ENCODE assay signal across 7 cellular contexts in the genomic region with DNA sequence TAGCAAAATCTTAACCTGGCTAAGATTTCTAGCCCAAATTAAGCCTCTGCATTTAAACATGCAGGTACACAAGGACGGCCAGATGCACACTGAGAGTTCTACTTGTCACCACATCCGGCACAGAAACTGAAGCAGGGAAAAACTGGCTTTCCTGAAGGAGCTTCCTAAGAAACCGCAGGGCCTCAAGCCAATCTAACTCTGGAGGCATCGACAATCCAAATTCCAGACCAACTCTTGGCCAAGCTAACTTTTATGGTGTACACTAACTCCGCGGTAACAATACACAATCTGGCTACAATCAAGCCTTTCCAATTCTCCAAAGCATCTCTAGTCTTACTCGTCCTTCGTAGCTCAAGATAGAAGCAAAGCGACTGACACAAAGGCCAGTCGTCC. TPM values are rescaled to one million over a fixed set of nuclear protein-coding genes. Genes with fewer than 3 reads are reported as not detected.
A peak's percentile ranks its signal among the peaks of the same experiment; 100 is the strongest.
DNase-seq lines count a peak whose midpoint lies in the region; ATAC-seq, FAIRE-seq and TF ChIP-seq lines count a peak whose summit lies in the region.

No MANE protein-coding gene starts in this region.

- H3K27me3 ChIP-seq in GM06990 (replicated peaks; ENCODE audit: control insufficient read depth, insufficient read depth, low read length) (no peaks in the 10 kb centered on the region), IMR-90 (ENCODE audit: control insufficient read depth, insufficient read depth, low read length) (no peaks in the 10 kb centered on the region), tibial artery (no peaks in the 10 kb centered on the region)

- peak overlapping the region; percentile 90 for H3K27ac ChIP-seq in IMR-90 (ENCODE audit: insufficient read depth, low read length)
- H3K27ac ChIP-seq in kidney (ENCODE audit: low read depth in 2 of 2, low read length in 2 of 2): no peak overlapping the region
- H3K27ac ChIP-seq in tibial artery: peak overlapping the region; percentile 99

- peaks cover 7% of the 10 kb centered on the region for H3K36me3 Mint-ChIP-seq in activated naive CD8-positive, alpha-beta T cell treated with anti-CD3 and anti-CD28 coated beads, Interleukin-2, amount 50 U/mL, for 24 hours (ENCODE audit: low read depth)

- H3K4me1 Mint-ChIP-seq in activated naive CD8-positive, alpha-beta T cell treated with anti-CD3 and anti-CD28 coated beads, Interleukin-2, amount 50 U/mL, for 24 hours: peaks cover 41% of the 10 kb centered on the region

- peak overlapping the region; percentile 66 for H3K23ac ChIP-seq in IMR-90 (ENCODE audit: low read depth, low read length)

- dilution Hi-C loops in IMR-90 (cut with HindIII; ENCODE audit: low sequenced_read_pairs, unreplicated experiment): no loop called here

- BruUV-seq in IMR-90 (replicated peaks; lab: Mats Ljungman, UMichigan): no TSS peak

- H2BK5ac ChIP-seq in IMR-90 (ENCODE audit: low read depth, low read length, poor library complexity, severe bottlenecking): peak overlapping the region; percentile 46

- H3K9me1 ChIP-seq in IMR-90 (ENCODE audit: insufficient read depth, low read length): no peaks in the 10 kb centered on the region

- intact Hi-C loops in IMR-90 (cut with micrococcal nuclease): no loop called here
- intact Hi-C loops in kidney (cut with DNase I): no loop called here
- intact Hi-C loops in tibial artery (cut with DNase I; ENCODE audit: low total_unique reads): loop anchor here (5.0 to 10.0 kb wide), 2 partner anchors 37 to 54 kb away; partner anchors contain the start of gene ESAM

- peaks cover 33% of the 10 kb centered on the region for H4K20me1 ChIP-seq in IMR-90 (ENCODE audit: insufficient read depth, low read length)

- H2AK9ac ChIP-seq in IMR-90 (replicated peaks; ENCODE audit: low read depth, low read length, poor library complexity): peak overlapping the region; percentile 76

- H2BK120ac ChIP-seq in IMR-90 (ENCODE audit: low read depth, low read length): no peak overlapping the region

- ATAC-seq in GM21515 (IDR thresholded peaks at IDR 0.05; ENCODE audit: unreplicated experiment) (peak; percentile 21), IMR-90 (ENCODE audit: low read depth) (0 out of 2 replicates have a peak, but pooled peaks have one; percentile 2)
- no peak for ATAC-seq in activated naive CD8-positive, alpha-beta T cell treated with anti-CD3 and anti-CD28 coated beads, Interleukin-2, amount 50 U/mL, for 24 hours

- no peaks in the 10 kb centered on the region for H3K27me3 Mint-ChIP-seq in activated naive CD8-positive, alpha-beta T cell treated with anti-CD3 and anti-CD28 coated beads, Interleukin-2, amount 50 U/mL, for 24 hours

- FAIRE-seq in kidney (lab: Jason Lieb, UNC): no peak

- H3K9me3 ChIP-seq in IMR-90 (ENCODE audit: control insufficient read depth, insufficient read depth, low read length) (no peaks in the 10 kb centered on the region), kidney (ENCODE audit: control insufficient read depth in 1 of 2, low read length in 2 of 2) (no peaks in the 10 kb centered on the region), tibial artery (no peaks in the 10 kb centered on the region)

- H2AFZ ChIP-seq in IMR-90 (replicated peaks; ENCODE audit: low read length, poor library complexity): peak overlapping the region; percentile 100

- H3K79me1 ChIP-seq in IMR-90 (ENCODE audit: low read depth in 1 of 2, low read length in 2 of 2): peaks cover 7 to 23% of the 10 kb centered on the region in 2 experiments

- H4K91ac ChIP-seq in IMR-90 (ENCODE audit: insufficient read depth, low read depth, low read length): no peak overlapping the region

- H3K9me3 Mint-ChIP-seq in activated naive CD8-positive, alpha-beta T cell treated with anti-CD3 and anti-CD28 coated beads, Interleukin-2, amount 50 U/mL, for 24 hours: no peaks in the 10 kb centered on the region

- H4K8ac ChIP-seq in IMR-90 (ENCODE audit: low read depth in 2 of 2, low read length in 2 of 2): no peak overlapping the region; a peak in 1 of 4 replicates

- H3K4me2 ChIP-seq in IMR-90 (ENCODE audit: low read depth, low read length): peak overlapping the region; percentile 99

- H2AK5ac ChIP-seq in IMR-90 (ENCODE audit: low read depth, low read length): no peak overlapping the region

- H2BK20ac ChIP-seq in IMR-90 (ENCODE audit: low read depth, low read length): no peak overlapping the region

- no peak overlapping the region for H2BK15ac ChIP-seq in IMR-90 (ENCODE audit: low read depth, low read length)

- in situ Hi-C loops in IMR-90 (cut with MboI; ENCODE audit: low sequenced_read_pairs): no loop called here

- 7% methylated on average over 5 of the region's 10 CpGs; no CpG with 5 or more reads in 1 of the 2 experiments for WGBS in IMR-90 (ENCODE audit: extremely low coverage in 2 of 2, insufficient read length in 1 of 2), 2 experiments

- peak overlapping the region; percentile 79 for H3K27ac Mint-ChIP-seq in activated naive CD8-positive, alpha-beta T cell treated with anti-CD3 and anti-CD28 coated beads, Interleukin-2, amount 50 U/mL, for 24 hours

- peak overlapping the region; percentile 87 for H3K4me3 Mint-ChIP-seq in activated naive CD8-positive, alpha-beta T cell treated with anti-CD3 and anti-CD28 coated beads, Interleukin-2, amount 50 U/mL, for 24 hours

- no peak for TF ChIP-seq CTCF in GM06990 (IDR thresholded peaks at IDR 0.05; ENCODE audit: insufficient read depth, low read length, poor library complexity, severe bottlenecking)
- TF ChIP-seq CTCF in IMR-90 (conservative IDR thresholded peaks at IDR 0.05; ENCODE audit: low read depth, low read length): no peak
- no peak for TF ChIP-seq CTCF in kidney (IDR thresholded peaks at IDR 0.05; ENCODE audit: borderline replicate concordance, extremely low read depth, insufficient read depth)
- TF ChIP-seq CTCF in tibial artery (IDR thresholded peaks at IDR 0.05): no peak

- H3K36me3 ChIP-seq in GM06990 (ENCODE audit: control insufficient read depth, insufficient read depth, low read length): no peaks in the 10 kb centered on the region
- no peaks in the 10 kb centered on the region for H3K36me3 ChIP-seq in IMR-90 (ENCODE audit: control insufficient read depth, insufficient read depth, low read length)
- no peaks in the 10 kb centered on the region for H3K36me3 ChIP-seq in kidney (ENCODE audit: control insufficient read depth in 1 of 2, insufficient read depth in 2 of 2, low read length in 2 of 2)
- no peaks in the 10 kb centered on the region for H3K36me3 ChIP-seq in tibial artery

- no peak for TF ChIP-seq RAD21 in IMR-90 (IDR thresholded peaks at IDR 0.05; ENCODE audit: low read length)

- peak overlapping the region; percentile 82 for H3K9ac ChIP-seq in IMR-90 (ENCODE audit: low read depth, low read length)
- H3K9ac ChIP-seq in kidney (ENCODE audit: low read length in 2 of 2): peak overlapping the region; percentile 60 to 71

- DNase-seq in GM06990 (ENCODE audit: extremely low read depth, insufficient read length) (no peak), IMR-90 (peak; percentile 77), kidney (no peak), tibial artery (no peak), anterior cingulate cortex (lab: John Stamatoyannopoulos, UW) (no peak)
- DNase-seq in activated naive CD8-positive, alpha-beta T cell treated with anti-CD3 and anti-CD28 coated beads, Interleukin-2, amount 50 U/mL, for 24 hours: no peak

- H3K4ac ChIP-seq in IMR-90 (ENCODE audit: low read depth, low read length): peak overlapping the region; percentile 24

- peaks cover 4% of the 10 kb centered on the region for H3K4me1 ChIP-seq in IMR-90 (ENCODE audit: control insufficient read depth, insufficient read depth, low read length)
- peaks cover 0 to 12% of the 10 kb centered on the region in 2 donors for H3K4me1 ChIP-seq in kidney (ENCODE audit: control insufficient read depth in 1 of 2, insufficient read depth in 1 of 2, low read depth in 1 of 2, low read length in 2 of 2)
- peaks cover 0 to 37% (median 21%) of the 10 kb centered on the region in 4 donors for H3K4me1 ChIP-seq in tibial artery

- CTCF ChIA-PET in IMR-90 (lab: Yijun Ruan, JAX): interaction anchor here (0.6 to 1.4 kb wide), 5 partner anchors 13 to 39 kb away, joined by 3 to 5 read pairs (median 3); no protein-coding TSS in a partner anchor

- H3K14ac ChIP-seq in IMR-90 (replicated peaks; ENCODE audit: low read depth, low read length): no peak overlapping the region

- H4K5ac ChIP-seq in IMR-90 (ENCODE audit: low read depth, low read length): peak overlapping the region; percentile 31; the same call in 1 of the 2 replicates

- 0 out of 2 replicates have a peak overlapping the region, but pooled peaks have one; percentile 19 for H3K56ac ChIP-seq in IMR-90 (ENCODE audit: extremely low read depth, insufficient read depth, low read length)

- 0 out of 2 replicates have a peak overlapping the region, but pooled peaks have one; percentile 20 for H3K18ac ChIP-seq in IMR-90 (ENCODE audit: low read depth, low read length)

- POLR2A ChIA-PET in IMR-90 (lab: Charles Lee; ENCODE audit: unreplicated experiment): no interaction called here

- H3K4me3 ChIP-seq in GM06990 (replicated peaks; ENCODE audit: low read depth, low read length): peak overlapping the region; percentile 86
- H3K4me3 ChIP-seq in IMR-90 (ENCODE audit: insufficient read depth, low read depth, low read length): peak overlapping the region; percentile 68
- peak overlapping the region; percentile 67 to 79 for H3K4me3 ChIP-seq in kidney (ENCODE audit: low read length in 2 of 2)
- peak overlapping the region; percentile 98 to 100 for H3K4me3 ChIP-seq in tibial artery

- no peak for TF ChIP-seq POLR2A in IMR-90 (IDR thresholded peaks at IDR 0.05; ENCODE audit: low read depth, low read length)

RNA-seq across cellular contexts. Expression of gene MSANTD2, which starts 1.2 kb away (rescaled TPM):
- 5.0 and 6.4 TPM in 2 replicates for total RNA-seq in IMR-90 (2012; rRNA removed)
- 4.8 and 6.0 TPM in 2 replicates for polyA plus RNA-seq in IMR-90 (2012; rRNA removed)
- 2.5 and 2.6 TPM in 2 replicates for polyA plus RNA-seq in IMR-90 (2012; cell fraction: cytosol; rRNA removed)
- polyA plus RNA-seq in IMR-90 (2012; cell fraction: nucleus; rRNA removed; ENCODE audit: low replicate concordance): 6.8 and 33.8 TPM in 2 replicates
- total RNA-seq in kidney: 16.4 TPM
- 6.5 TPM for polyA plus RNA-seq in kidney (ENCODE audit: insufficient read depth, low read depth, low replicate concordance)

RNA-seq across cellular contexts. Expression of gene ESAM, which starts 36.9 kb away (rescaled TPM):
- total RNA-seq in IMR-90 (2012; rRNA removed): under 0.01 TPM in 1 of 2 replicates, not detected in the other
- polyA plus RNA-seq in IMR-90 (2012; rRNA removed): 0.12 and 0.20 TPM in 2 replicates
- 0.10 and 0.11 TPM in 2 replicates for polyA plus RNA-seq in IMR-90 (2012; cell fraction: cytosol; rRNA removed)
- polyA plus RNA-seq in IMR-90 (2012; cell fraction: nucleus; rRNA removed; ENCODE audit: low replicate concordance): 1.7 and 2.7 TPM in 2 replicates
- total RNA-seq in kidney: 63.0 TPM
- polyA plus RNA-seq in kidney (ENCODE audit: insufficient read depth, low read depth, low replicate concordance): 85.8 TPM

RNA-seq across cellular contexts. Expression of gene VSIG2, which starts 46.9 kb away (rescaled TPM):
- total RNA-seq in IMR-90 (2012; rRNA removed) (not detected in 2 replicates), kidney (3.9 TPM)
- polyA plus RNA-seq in IMR-90 (2012; rRNA removed) (not detected in 2 replicates), kidney (ENCODE audit: insufficient read depth, low read depth, low replicate concordance) (11.7 TPM)
- 0.03 TPM in 1 of 2 replicates, not detected in the other for polyA plus RNA-seq in IMR-90 (2012; cell fraction: cytosol; rRNA removed)
- not detected in 2 replicates for polyA plus RNA-seq in IMR-90 (2012; cell fraction: nucleus; rRNA removed; ENCODE audit: low replicate concordance)

RNA-seq across cellular contexts. Expression of gene NRGN, which starts 59.2 kb away (rescaled TPM):
- total RNA-seq in IMR-90 (2012; rRNA removed) (0.54 and 0.83 TPM in 2 replicates), kidney (17.9 TPM)
- polyA plus RNA-seq in IMR-90 (2012; rRNA removed) (24.8 and 27.8 TPM in 2 replicates), kidney (ENCODE audit: insufficient read depth, low read depth, low replicate concordance) (55.9 TPM)
- polyA plus RNA-seq in IMR-90 (2012; cell fraction: cytosol; rRNA removed): 27.1 and 28.3 TPM in 2 replicates
- polyA plus RNA-seq in IMR-90 (2012; cell fraction: nucleus; rRNA removed; ENCODE audit: low replicate concordance): 14.9 and 33.1 TPM in 2 replicates

Comparison
In these comparisons a context has a peak if more than half of its experiments do, and no peak if none do; other contexts are left out.
1. H3K27ac ChIP-seq: peak in IMR-90 (single experiment) and tibial artery (2 of 2); none in kidney (0 of 2).
2. RNA of gene ESAM, which starts 36.9 kb away (total RNA-seq): 63.0 TPM in kidney (single experiment); under 0.01 TPM in IMR-90; every median in the first group is over 10 times any median in the second.
3. Peak in every context shown above with its lines, with median percentiles within 50 percentile points of each other: H3K4me3 ChIP-seq.